ENCODE assay signal across 8 cellular contexts in the genomic region with DNA sequence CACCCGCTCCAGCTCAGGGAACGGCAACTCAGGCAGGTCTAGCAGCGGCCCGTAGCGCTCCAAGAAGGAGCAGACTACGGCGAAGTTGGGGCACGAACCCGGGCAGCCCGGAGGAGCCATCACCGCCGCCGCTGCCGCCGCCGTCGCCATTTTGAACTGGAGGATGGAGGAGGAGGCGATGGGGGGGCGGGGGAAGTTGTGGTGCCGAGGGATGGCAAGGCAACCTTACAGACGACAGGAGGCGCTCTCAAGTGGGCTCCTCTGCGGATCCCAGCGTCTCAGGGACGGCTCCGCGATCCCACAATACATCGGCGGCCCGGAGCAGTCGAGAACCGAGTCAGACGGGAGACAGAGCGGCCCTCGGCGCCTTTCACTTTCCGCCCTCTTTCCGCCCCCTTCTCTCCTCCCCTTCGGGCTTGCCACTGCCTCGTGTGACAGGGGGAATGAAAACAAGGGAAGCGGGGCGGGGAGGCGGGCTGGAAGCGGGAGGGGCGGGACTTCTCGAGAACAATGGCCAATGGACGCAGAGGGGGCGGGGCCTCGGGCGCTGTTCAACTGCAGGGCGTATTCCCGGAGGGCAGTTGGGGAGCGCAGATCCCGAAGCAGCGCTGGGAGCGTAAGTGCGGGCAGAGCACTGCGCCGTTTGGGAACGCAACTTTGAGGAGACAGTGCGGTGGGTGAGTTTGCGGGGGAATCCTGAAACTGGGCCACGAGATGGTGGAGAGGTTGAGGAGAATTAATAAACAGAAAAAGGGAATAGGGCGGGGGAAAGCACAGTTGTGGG. TPM values are rescaled to one million over a fixed set of nuclear protein-coding genes. Genes with fewer than 3 reads are reported as not detected.
DNase-seq lines count a peak whose midpoint lies in the region; ATAC-seq, FAIRE-seq and TF ChIP-seq lines count a peak whose summit lies in the region.

A gene (plus strand): TSS at position 580 of the 784 bp plus-strand sequence. CDS start 21,353 bp downstream, outside the sequence.
A gene with protein sequence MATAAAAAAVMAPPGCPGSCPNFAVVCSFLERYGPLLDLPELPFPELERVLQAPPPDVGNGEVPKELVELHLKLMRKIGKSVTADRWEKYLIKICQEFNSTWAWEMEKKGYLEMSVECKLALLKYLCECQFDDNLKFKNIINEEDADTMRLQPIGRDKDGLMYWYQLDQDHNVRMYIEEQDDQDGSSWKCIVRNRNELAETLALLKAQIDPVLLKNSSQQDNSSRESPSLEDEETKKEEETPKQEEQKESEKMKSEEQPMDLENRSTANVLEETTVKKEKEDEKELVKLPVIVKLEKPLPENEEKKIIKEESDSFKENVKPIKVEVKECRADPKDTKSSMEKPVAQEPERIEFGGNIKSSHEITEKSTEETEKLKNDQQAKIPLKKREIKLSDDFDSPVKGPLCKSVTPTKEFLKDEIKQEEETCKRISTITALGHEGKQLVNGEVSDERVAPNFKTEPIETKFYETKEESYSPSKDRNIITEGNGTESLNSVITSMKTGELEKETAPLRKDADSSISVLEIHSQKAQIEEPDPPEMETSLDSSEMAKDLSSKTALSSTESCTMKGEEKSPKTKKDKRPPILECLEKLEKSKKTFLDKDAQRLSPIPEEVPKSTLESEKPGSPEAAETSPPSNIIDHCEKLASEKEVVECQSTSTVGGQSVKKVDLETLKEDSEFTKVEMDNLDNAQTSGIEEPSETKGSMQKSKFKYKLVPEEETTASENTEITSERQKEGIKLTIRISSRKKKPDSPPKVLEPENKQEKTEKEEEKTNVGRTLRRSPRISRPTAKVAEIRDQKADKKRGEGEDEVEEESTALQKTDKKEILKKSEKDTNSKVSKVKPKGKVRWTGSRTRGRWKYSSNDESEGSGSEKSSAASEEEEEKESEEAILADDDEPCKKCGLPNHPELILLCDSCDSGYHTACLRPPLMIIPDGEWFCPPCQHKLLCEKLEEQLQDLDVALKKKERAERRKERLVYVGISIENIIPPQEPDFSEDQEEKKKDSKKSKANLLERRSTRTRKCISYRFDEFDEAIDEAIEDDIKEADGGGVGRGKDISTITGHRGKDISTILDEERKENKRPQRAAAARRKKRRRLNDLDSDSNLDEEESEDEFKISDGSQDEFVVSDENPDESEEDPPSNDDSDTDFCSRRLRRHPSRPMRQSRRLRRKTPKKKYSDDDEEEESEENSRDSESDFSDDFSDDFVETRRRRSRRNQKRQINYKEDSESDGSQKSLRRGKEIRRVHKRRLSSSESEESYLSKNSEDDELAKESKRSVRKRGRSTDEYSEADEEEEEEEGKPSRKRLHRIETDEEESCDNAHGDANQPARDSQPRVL (N-terminal part only) (minus strand): TSS at position 158 of the 784 bp plus-strand sequence. CDS start 8 bp downstream, at position 150.

- FAIRE-seq in GM19239 (lab: Jason Lieb, UNC) = peak; percentile 94

- H4K20me1 ChIP-seq in BLaER1 = peaks cover 45% of the 10 kb centered on the region

- H3K4me1 ChIP-seq in BLaER1 = peaks cover 28% of the 10 kb centered on the region

- no peaks in the 10 kb centered on the region for H3K36me3 ChIP-seq in BLaER1

- peak within 1 kb of the TSS; percentile 99 for H3K4me2 ChIP-seq in BLaER1

- DNase-seq in GM19239 (ENCODE audit: insufficient read length, low spot score) (peak; percentile 88), NCI-H524 (lab: John Stamatoyannopoulos, UW) (peak; percentile 97 to 98), coronary artery (ENCODE audit: low spot score) (peak; percentile 99), left lobe of liver (ENCODE audit: low spot score) (peak; percentile 99)
- peak; percentile 98 for DNase-seq in activated CD4-positive, alpha-beta T cell treated with anti-CD3 and anti-CD28 coated beads for 48 hours
- DNase-seq in stimulated activated CD4-positive, alpha-beta T cell treated with anti-CD3 and anti-CD28 coated beads, Interleukin-2, amount 100 ng/mL, for 4 hours (ENCODE audit: low read depth) = peak; percentile 94

- peak within 1 kb of the TSS; percentile 97 for H3K27ac ChIP-seq in BLaER1
- H3K27ac ChIP-seq in coronary artery = peak within 1 kb of the TSS; percentile 97 to 99

- ATAC-seq in HG03457 (IDR thresholded peaks at IDR 0.05; ENCODE audit: unreplicated experiment) (peak; percentile 82), left lobe of liver (peak; percentile 91)

- H3K9ac ChIP-seq in BLaER1 = peak within 1 kb of the TSS; percentile 99

- H3K27me3 ChIP-seq in BLaER1 = peaks cover 13% of the 10 kb centered on the region; the same call in 1 of the 2 replicates

- peak; percentile 60 for TF ChIP-seq CTCF in coronary artery (IDR thresholded peaks at IDR 0.05)

- H3K4me3 ChIP-seq in BLaER1 = peak within 1 kb of the TSS; percentile 100
- peak within 1 kb of the TSS; percentile 97 for H3K4me3 ChIP-seq in coronary artery

- no peaks in the 10 kb centered on the region for H3K9me3 ChIP-seq in BLaER1

RNA-seq across cellular contexts. Expression of the first gene that starts in this region (rescaled TPM):
- 18.5 TPM for total RNA-seq in left lobe of liver

RNA-seq across cellular contexts. Expression of the second gene that starts in this region (rescaled TPM):
- total RNA-seq in left lobe of liver = 19.9 TPM

Comparison
In these comparisons a context has a peak if more than half of its experiments do, and no peak if none do; other contexts are left out.
1. Peak in every context shown above with its lines: DNase-seq, ATAC-seq, H3K4me3 ChIP-seq and H3K27ac ChIP-seq.